ENCODE assay signal across 23 cellular contexts in the genomic region with DNA sequence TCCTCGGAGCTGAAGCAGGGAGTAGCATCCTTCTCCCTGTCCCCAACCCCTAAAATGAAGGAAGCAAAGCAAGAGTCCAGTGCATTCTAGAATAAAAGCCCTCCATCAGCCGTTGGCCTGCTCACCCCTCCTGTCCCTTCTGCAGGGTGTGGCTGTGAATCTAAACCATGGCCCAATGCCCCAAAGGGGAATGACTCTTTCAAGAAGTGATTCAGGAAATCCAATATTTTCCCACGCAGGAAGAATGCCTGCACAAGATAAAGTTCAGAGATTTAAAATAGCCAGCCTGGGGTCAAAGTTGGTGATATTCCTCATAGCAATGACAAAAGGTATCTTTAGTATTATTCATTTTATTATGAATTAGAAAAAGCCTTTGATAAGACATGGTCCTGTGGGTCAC. TPM values are rescaled to one million over a fixed set of nuclear protein-coding genes. Genes with fewer than 3 reads are reported as not detected.
DNase-seq lines count a peak whose midpoint lies in the region; ATAC-seq and TF ChIP-seq lines count a peak whose summit lies in the region.
"Had no signal": no experiment of that assay in that cellular context is flagged by ENCODE, and none has a peak within 500 bp of the region (broad histone marks: within the 10 kb centered on the region; RNA-seq: fewer than 3 reads in every experiment).

No MANE protein-coding gene starts in this region.

- ATAC-seq in GM18498 (IDR thresholded peaks at IDR 0.05; ENCODE audit: unreplicated experiment): no peak
- ATAC-seq: effector memory CD8-positive, alpha-beta T cell; GM23338; T-helper 17 cell had no signal

- H4K20me1 ChIP-seq in osteoblast (ENCODE audit: insufficient read depth, low read length): no peaks in the 10 kb centered on the region

- H3K9me3 ChIP-seq in osteoblast (ENCODE audit: low read depth, low read length): no peaks in the 10 kb centered on the region
- H3K9me3 ChIP-seq: SJCRH30 had no signal

- H3K4me2 ChIP-seq in osteoblast (ENCODE audit: insufficient read depth, low read length): no peak overlapping the region
- H3K4me2 ChIP-seq: GM23338, smooth muscle cell had no signal

- H3K79me2 ChIP-seq in osteoblast (ENCODE audit: insufficient read depth, low read length): no peaks in the 10 kb centered on the region

- H3K36me3 ChIP-seq in osteoblast (ENCODE audit: insufficient read depth, low read length): no peaks in the 10 kb centered on the region
- H3K36me3 ChIP-seq: SJCRH30, WERI-Rb-1 had no signal

- no peak overlapping the region for H3K4me3 ChIP-seq in HL-60 (replicated peaks; ENCODE audit: insufficient read depth, low read length)
- no peak overlapping the region for H3K4me3 ChIP-seq in epithelial cell of esophagus (ENCODE audit: low read length)
- H3K4me3 ChIP-seq in osteoblast (ENCODE audit: insufficient read depth, low read length): no peak overlapping the region
- H3K4me3 ChIP-seq: GM23338, SJCRH30, smooth muscle cell had no signal

- no peak overlapping the region for H2AFZ ChIP-seq in osteoblast (ENCODE audit: low read length)
- H2AFZ ChIP-seq: GM23338 had no signal

- TF ChIP-seq CTCF in HL-60 (IDR thresholded peaks at IDR 0.05; ENCODE audit: insufficient read depth, low read length): no peak
- no peak for TF ChIP-seq CTCF in epithelial cell of esophagus (IDR thresholded peaks at IDR 0.05; ENCODE audit: insufficient read depth, low read depth, low read length, missing control alignments)
- TF ChIP-seq CTCF in osteoblast (IDR thresholded peaks at IDR 0.05; ENCODE audit: extremely low read depth, low read depth, low read length): no peak

- H3K27ac ChIP-seq in HL-60 (replicated peaks): peak overlapping the region; percentile 56
- no peak overlapping the region for H3K27ac ChIP-seq in osteoblast (ENCODE audit: low read depth, low read length)
- H3K27ac ChIP-seq: SJCRH30 had no signal

- no peaks in the 10 kb centered on the region for H3K27me3 ChIP-seq in HL-60 (ENCODE audit: insufficient read depth, poor library complexity, severe bottlenecking)
- H3K27me3 ChIP-seq in osteoblast (ENCODE audit: insufficient read depth, low read length): peaks cover 15% of the 10 kb centered on the region

- peaks cover 8% of the 10 kb centered on the region for H3K4me1 ChIP-seq in osteoblast (ENCODE audit: insufficient read depth, low read length)

- peak; percentile 76 for DNase-seq in AG20443 (ENCODE audit: low spot score)
- no peak for DNase-seq in HL-60 (ENCODE audit: low read depth in 1 of 2, low spot score in 1 of 2)
- DNase-seq in epithelial cell of esophagus (ENCODE audit: low read depth): peak; percentile 17
- DNase-seq in osteoblast (ENCODE audit: insufficient read length, low spot score, missing footprints): peak; percentile 64
- no peak for DNase-seq in T-helper 1 cell
- no peak for DNase-seq in DMS53 (lab: John Stamatoyannopoulos, UW)
- no peak for DNase-seq in NCI-H524 (lab: John Stamatoyannopoulos, UW)
- DNase-seq: activated CD4-positive, alpha-beta T cell treated with anti-CD3 and anti-CD28 coated beads, Interleukin-2, amount 50 U/mL, for 48 hours; activated naive CD4-positive, alpha-beta T cell treated with Interleukin-2 at 50 U/mL for 16 hours; anterior cingulate cortex; cerebellar nuclear complex; effector memory CD8-positive, alpha-beta T cell; midbrain; NCI-H1436 treated with DMSO at 0.1 percent for 48 hours; NCI-H2171 treated with DMSO at 0.1 percent for 48 hours; nephron progenitor cell; SJCRH30; stimulated activated CD4-positive, alpha-beta T cell treated with anti-CD3 and anti-CD28 coated beads, Interleukin-4, amount 100 ng/mL, for 24 hours; T-helper 17 cell had no signal

RNA-seq across cellular contexts. Expression of a gene that starts 38.5 kb away (rescaled TPM):
- total RNA-seq in osteoblast: under 0.01 and 0.36 TPM in 2 replicates
- total RNA-seq: SJCRH30 had no signal

Comparison
In these comparisons a context has a peak if more than half of its experiments do, and no peak if none do; other contexts are left out.
1. DNase-seq: peak in AG20443 (single experiment), epithelial cell of esophagus (single experiment) and osteoblast (single experiment); none in HL-60 (0 of 2), T-helper 1 cell (0 of 5), DMS53 (single experiment) and NCI-H524 (0 of 2).